In the genomic region with DNA sequence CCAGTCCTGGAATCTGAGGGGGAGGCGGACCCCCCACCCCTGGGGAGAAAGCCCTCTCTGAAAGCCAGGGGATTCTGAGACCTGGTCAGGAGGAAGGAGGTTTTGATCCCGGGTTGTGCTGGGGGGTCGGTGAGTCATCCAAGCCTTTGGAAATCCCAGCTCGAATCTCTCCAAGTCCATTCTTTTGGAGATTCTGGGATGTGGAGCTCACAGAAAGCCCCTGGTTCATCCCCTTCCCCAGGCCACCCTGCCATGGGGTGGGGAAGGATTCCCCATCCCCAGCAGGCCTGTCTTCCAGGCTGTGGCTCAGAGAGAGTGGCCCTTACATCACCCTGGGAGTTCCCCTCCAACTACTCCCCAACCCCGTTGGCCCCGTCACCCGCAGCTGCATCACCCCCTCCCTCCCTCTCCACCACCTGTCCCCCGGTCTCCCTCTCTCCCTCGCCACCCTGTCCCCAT, we compare ENCODE assay signal across 10 cellular contexts. TPM values are rescaled to one million over a fixed set of nuclear protein-coding genes. Genes with fewer than 3 reads are reported as not detected.
DNase-seq lines count a peak whose midpoint lies in the region; ATAC-seq, FAIRE-seq and TF ChIP-seq lines count a peak whose summit lies in the region.
"Had no signal": no experiment of that assay in that cellular context is flagged by ENCODE, and none has a peak within 500 bp of the region (broad histone marks: within the 10 kb centered on the region; RNA-seq: fewer than 3 reads in every experiment).

No MANE protein-coding gene starts in this region.

- no peaks in the 10 kb centered on the region for H3K9me3 ChIP-seq in kidney (ENCODE audit: control insufficient read depth in 1 of 2, low read length in 2 of 2)

- DNase-seq in Daoy (ENCODE audit: low read depth) (peak; percentile 87), NCI-H774 (lab: John Stamatoyannopoulos, UW) (peak; percentile 63), kidney (peak; percentile 88), NCI-H1092 treated with DMSO at 0.1 percent for 48 hours (lab: John Stamatoyannopoulos, UW) (no peak)
- no peak for DNase-seq in activated effector memory CD4-positive, alpha-beta T cell treated with Interleukin-2 at 50 U/mL for 16 hours
- DNase-seq in effector CD4-positive, alpha-beta T cell = no peak

- peak; percentile 31 for ATAC-seq in GM21825 (IDR thresholded peaks at IDR 0.05; ENCODE audit: unreplicated experiment)
- ATAC-seq in HG02970 (IDR thresholded peaks at IDR 0.05; ENCODE audit: low FRiP score, unreplicated experiment) = no peak

- H3K27ac ChIP-seq in kidney (ENCODE audit: low read depth in 2 of 2, low read length in 2 of 2) = no peak overlapping the region
- H3K27ac ChIP-seq: SK-N-MC had no signal

- intact Hi-C loops in kidney (cut with DNase I) = loop anchor here (10.0 kb wide), 2 partner anchors 66 to 186 kb away; no protein-coding TSS in a partner anchor

- no peak overlapping the region for H3K9ac ChIP-seq in kidney (ENCODE audit: low read length in 2 of 2)

- no peak overlapping the region for H3K4me3 ChIP-seq in kidney (ENCODE audit: low read length in 2 of 2)
- H3K4me3 ChIP-seq: SK-N-MC had no signal

- FAIRE-seq in kidney (lab: Jason Lieb, UNC) = no peak
- FAIRE-seq: bronchial epithelial cell had no signal

- peaks cover 6 to 27% of the 10 kb centered on the region in 2 donors for H3K4me1 ChIP-seq in kidney (ENCODE audit: control insufficient read depth in 1 of 2, insufficient read depth in 1 of 2, low read depth in 1 of 2, low read length in 2 of 2)

- TF ChIP-seq CTCF in kidney (IDR thresholded peaks at IDR 0.05; ENCODE audit: borderline replicate concordance, extremely low read depth, insufficient read depth) = no peak

- H3K36me3 ChIP-seq in kidney (ENCODE audit: control insufficient read depth in 1 of 2, insufficient read depth in 2 of 2, low read length in 2 of 2) = no peaks in the 10 kb centered on the region

RNA-seq across cellular contexts. Expression of gene EXOC3L4, which starts 14.3 kb away (rescaled TPM):
- 0.97 TPM in 1 of 2 replicates, not detected in the other for total RNA-seq in Daoy (2014; rRNA removed; shearing (Covaris generic))
- 11.6 TPM for total RNA-seq in kidney
- 15.6 TPM for polyA plus RNA-seq in kidney (ENCODE audit: insufficient read depth, low read depth, low replicate concordance)
- total RNA-seq: bronchial epithelial cell had no signal

RNA-seq across cellular contexts. Expression of gene TNFAIP2, which starts 14.5 kb away (rescaled TPM):
- total RNA-seq in Daoy (2014; rRNA removed; shearing (Covaris generic)) = 137 and 142 TPM in 2 replicates
- 301 TPM for total RNA-seq in kidney
- polyA plus RNA-seq in kidney (ENCODE audit: insufficient read depth, low read depth, low replicate concordance) = 42.9 TPM

RNA-seq across cellular contexts. Expression of gene LBHD2, which starts 24.8 kb away (rescaled TPM):
- not detected in 2 replicates for total RNA-seq in Daoy (2014; rRNA removed; shearing (Covaris generic))
- not detected for total RNA-seq in kidney
- 0.82 TPM for polyA plus RNA-seq in kidney (ENCODE audit: insufficient read depth, low read depth, low replicate concordance)
- total RNA-seq: bronchial epithelial cell had no signal

RNA-seq across cellular contexts. Expression of gene CDC42BPB, which starts 51.4 kb away (rescaled TPM):
- 51.5 and 71.6 TPM in 2 replicates for total RNA-seq in Daoy (2014; rRNA removed; shearing (Covaris generic))
- total RNA-seq in kidney = 127 TPM
- 22.5 TPM for polyA plus RNA-seq in kidney (ENCODE audit: insufficient read depth, low read depth, low replicate concordance)

Comparison
In these comparisons a context has a peak if more than half of its experiments do, and no peak if none do; other contexts are left out.
1. DNase-seq: peak in Daoy (single experiment), NCI-H774 (single experiment) and kidney (single experiment); none in NCI-H1092 treated with DMSO at 0.1 percent for 48 hours (single experiment), activated effector memory CD4-positive, alpha-beta T cell treated with Interleukin-2 at 50 U/mL for 16 hours (single experiment) and effector CD4-positive, alpha-beta T cell (single experiment).